In the genomic region with DNA sequence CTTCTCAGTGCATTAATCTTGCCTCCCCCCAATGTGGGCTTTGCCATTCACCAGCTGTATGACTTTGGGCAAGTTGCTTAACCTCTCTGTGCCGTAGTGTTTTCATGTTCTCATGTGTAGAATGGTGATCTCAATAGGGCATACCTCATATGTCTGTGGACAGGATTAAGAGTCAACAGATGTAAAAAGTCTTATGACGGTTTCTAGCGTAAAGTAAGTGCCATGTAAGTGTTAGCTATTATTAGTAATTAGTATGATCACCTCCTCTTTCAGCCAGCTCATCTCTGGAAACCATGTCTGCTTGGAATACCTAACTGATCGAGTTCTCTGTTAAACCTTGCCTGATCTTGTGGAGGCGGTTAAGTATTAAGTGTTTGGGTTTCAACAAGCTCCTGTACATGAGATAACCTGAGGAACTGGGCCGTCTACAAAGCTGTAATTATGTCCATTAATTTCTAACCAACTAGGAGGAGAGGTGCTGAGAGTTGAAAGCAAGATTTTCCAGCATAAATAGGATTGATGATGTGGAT, we compare ENCODE assay signal across 12 cellular contexts.
DNase-seq lines count a peak whose midpoint lies in the region; ATAC-seq and TF ChIP-seq lines count a peak whose summit lies in the region.
"Had no signal": no experiment of that assay in that cellular context is flagged by ENCODE, and none has a peak within 500 bp of the region (broad histone marks: within the 10 kb centered on the region; RNA-seq: fewer than 3 reads in every experiment).

No MANE protein-coding gene starts in this region.

- POLR2A ChIA-PET in CD4-positive, alpha-beta memory T cell (lab: Charles Lee; ENCODE audit: partially characterized antibody): interaction anchor here (1.0 to 18.8 kb wide), 4 partner anchors 9 to 81 kb away, joined by 3 to 1740 read pairs (median 10); a partner anchor contains a TSS

- H3K36me3 Mint-ChIP-seq in CD4-positive, alpha-beta memory T cell: peaks cover 11 to 17% of the 10 kb centered on the region in 2 donors
- peaks cover 3% of the 10 kb centered on the region for H3K36me3 Mint-ChIP-seq in mesothelial cell of epicardium

- H3K9me3 ChIP-seq in CD4-positive, alpha-beta memory T cell (ENCODE audit: control insufficient read depth in 1 of 2, low read length in 2 of 2): no peaks in the 10 kb centered on the region
- no peaks in the 10 kb centered on the region for H3K9me3 ChIP-seq in WERI-Rb-1 (ENCODE audit: severe bottlenecking)
- H3K9me3 ChIP-seq: heart left ventricle had no signal

- H3K27ac Mint-ChIP-seq in CD4-positive, alpha-beta memory T cell: peak overlapping the region; percentile 87 to 100 (median 99)
- H3K27ac Mint-ChIP-seq in mesothelial cell of epicardium: peak overlapping the region; percentile 54

- H3K36me3 ChIP-seq in CD4-positive, alpha-beta memory T cell (ENCODE audit: insufficient read depth, low read length): peaks cover 9% of the 10 kb centered on the region
- H3K36me3 ChIP-seq in WERI-Rb-1: no peaks in the 10 kb centered on the region

- TF ChIP-seq CTCF in mesothelial cell of epicardium (IDR thresholded peaks at IDR 0.05; ENCODE audit: unreplicated experiment) (no peak), WERI-Rb-1 (IDR thresholded peaks at IDR 0.05; ENCODE audit: low read depth, low read length) (no peak)

- ATAC-seq in GM19463 (IDR thresholded peaks at IDR 0.05; ENCODE audit: unreplicated experiment): peak; percentile 45
- ATAC-seq in HG03521 (IDR thresholded peaks at IDR 0.05; ENCODE audit: unreplicated experiment): peak; percentile 18
- ATAC-seq in GM21576 (IDR thresholded peaks at IDR 0.05; ENCODE audit: unreplicated experiment): no peak
- ATAC-seq: heart left ventricle had no signal

- no peak overlapping the region for H3K4me3 ChIP-seq in CD4-positive, alpha-beta memory T cell (ENCODE audit: low read length in 2 of 2)
- no peak overlapping the region for H3K4me3 ChIP-seq in WERI-Rb-1 (ENCODE audit: low read depth, low read length)
- H3K4me3 ChIP-seq: heart left ventricle had no signal

- no peak overlapping the region for H3K27ac ChIP-seq in CD4-positive, alpha-beta memory T cell (ENCODE audit: low read depth, low read length)
- H3K27ac ChIP-seq in WERI-Rb-1: no peak overlapping the region
- H3K27ac ChIP-seq: parathyroid adenoma had no signal

- peaks cover 0 to 13% (median 0%) of the 10 kb centered on the region in 8 donors for H3K9me3 Mint-ChIP-seq in CD4-positive, alpha-beta memory T cell
- H3K9me3 Mint-ChIP-seq in mesothelial cell of epicardium: peaks cover 16% of the 10 kb centered on the region

- no peaks in the 10 kb centered on the region for H3K27me3 ChIP-seq in CD4-positive, alpha-beta memory T cell (ENCODE audit: insufficient read depth, low read length)
- H3K27me3 ChIP-seq in WERI-Rb-1 (ENCODE audit: insufficient read depth, low read depth, severe bottlenecking): peaks cover 12% of the 10 kb centered on the region
- H3K27me3 ChIP-seq: heart left ventricle had no signal

- CTCF ChIA-PET in CD4-positive, alpha-beta memory T cell (lab: Charles Lee; ENCODE audit: partially characterized antibody): interaction anchor here (1.5 to 17.4 kb wide), 2 partner anchors 9 to 35 kb away, joined by 4 to 462 read pairs; no protein-coding TSS in a partner anchor

- H3K4me1 ChIP-seq in CD4-positive, alpha-beta memory T cell (ENCODE audit: insufficient read depth, low read length): peaks cover 55% of the 10 kb centered on the region
- H3K4me1 ChIP-seq: parathyroid adenoma had no signal

- peaks cover 34 to 67% (median 54%) of the 10 kb centered on the region in 4 donors for H3K4me1 Mint-ChIP-seq in CD4-positive, alpha-beta memory T cell
- H3K4me1 Mint-ChIP-seq in mesothelial cell of epicardium: peaks cover 19% of the 10 kb centered on the region

- intact Hi-C loops in CD4-positive, alpha-beta memory T cell (cut with micrococcal nuclease): no loop called here

- no peak for DNase-seq in CD4-positive, alpha-beta memory T cell
- no peak for DNase-seq in mesothelial cell of epicardium (ENCODE audit: low spot score in 2 of 2, unreplicated experiment in 2 of 2)
- no peak for DNase-seq in NK-92 treated with Interleukin-12 subunit alpha and Interleukin-12 subunit beta, amount 100 ng/mL, for 24 hours (lab: John Stamatoyannopoulos, UW)
- no peak for DNase-seq in NCI-H2107 (lab: John Stamatoyannopoulos, UW)
- no peak for DNase-seq in WERI-Rb-1
- DNase-seq: activated CD8-positive, alpha-beta memory T cell treated with anti-CD3 and anti-CD28 coated beads for 24 hours; activated naive CD4-positive, alpha-beta T cell; heart left ventricle had no signal

- peak overlapping the region in 2 of 8 donors; percentile 31 to 35 for H3K4me3 Mint-ChIP-seq in CD4-positive, alpha-beta memory T cell
- no peak overlapping the region for H3K4me3 Mint-ChIP-seq in mesothelial cell of epicardium

- H3K27me3 Mint-ChIP-seq in CD4-positive, alpha-beta memory T cell: no peaks in the 10 kb centered on the region
- no peaks in the 10 kb centered on the region for H3K27me3 Mint-ChIP-seq in mesothelial cell of epicardium (ENCODE audit: low read depth)
